Comparison of ENCODE assay signal across 26 cellular contexts in the genomic region with DNA sequence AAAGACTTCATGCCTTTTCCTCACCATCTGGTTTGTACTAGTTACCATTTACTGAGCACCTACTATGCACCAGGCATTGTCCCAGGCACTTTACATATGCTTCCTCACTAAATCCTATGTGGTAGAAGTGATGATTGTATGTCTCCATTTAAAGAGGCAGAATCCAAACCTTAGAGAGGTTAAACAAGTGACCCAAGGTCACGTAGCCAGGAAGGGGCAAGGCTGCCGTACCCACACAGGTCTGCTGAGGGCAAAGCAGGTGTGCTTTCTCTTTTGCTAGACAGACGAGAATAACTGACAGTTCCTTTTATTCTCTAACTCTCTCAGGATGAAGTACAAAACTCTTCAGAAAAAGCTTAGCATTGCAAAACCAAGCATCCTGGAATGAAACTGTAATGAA.
"Had no signal": no experiment of that assay in that cellular context is flagged by ENCODE, and none has a peak within 500 bp of the region (broad histone marks: within the 10 kb centered on the region; RNA-seq: fewer than 3 reads in every experiment).

No MANE protein-coding gene starts in this region.

- H3K4me1 ChIP-seq: stomach, suprapubic skin, testis, thyroid gland, tibial artery, tibial nerve, transverse colon, upper lobe of left lung, upper lobe of right lung, uterus, vagina had no signal

- H3K4me3 ChIP-seq: stomach, suprapubic skin, testis, thoracic aorta, thyroid gland, tibial artery, tibial nerve, transverse colon, upper lobe of left lung, upper lobe of right lung, uterus, vagina had no signal

- H3K36me3 ChIP-seq: stomach, suprapubic skin, thoracic aorta, thyroid gland, tibial artery, tibial nerve, transverse colon, upper lobe of left lung, upper lobe of right lung, uterus, vagina had no signal

- ATAC-seq: stimulated activated effector memory CD8-positive, alpha-beta T cell treated with anti-CD3 and anti-CD28 coated beads, Interleukin-12 subunit alpha, Interleukin-12 subunit beta, amount 100 ng/mL, for 72 hours; stimulated activated memory B cell treated with anti-CD40 and anti-IgM and Interleukin-4, amounts not matched to agents 10 μg/mL and 1 μg/mL and 100 μg/mL, for 72 hours; stimulated activated naive B cell treated with anti-CD40 and anti-IgM and Interleukin-4, amounts not matched to agents 10 μg/mL and 1 μg/mL and 100 μg/mL, for 72 hours; stimulated activated naive CD8-positive, alpha-beta T cell treated with anti-CD3 and anti-CD28 coated beads, Interleukin-15, amount 100 ng/mL, for 72 hours; stimulated activated naive CD8-positive, alpha-beta T cell treated with anti-CD3 and anti-CD28 coated beads, Interleukin-15, Interleukin-2, amounts not matched to agents 100 U/mL and 50 U/mL, for 24 hours; upper lobe of right lung had no signal

- H3K27ac ChIP-seq: stomach, suprapubic skin, testis, thoracic aorta, thyroid gland, tibial artery, tibial nerve, transverse colon, upper lobe of left lung, upper lobe of right lung, uterus, vagina had no signal

- H3K27me3 ChIP-seq: stomach, suprapubic skin, testis, thyroid gland, tibial artery, tibial nerve, transverse colon, upper lobe of left lung, upper lobe of right lung, uterus, vagina had no signal

- H3K9me3 ChIP-seq: suprapubic skin, testis, thoracic aorta, thyroid gland, tibial artery, transverse colon, upper lobe of right lung, uterus, vagina had no signal

- DNase-seq: stimulated activated CD4-positive, alpha-beta T cell treated with anti-CD3 and anti-CD28 coated beads, Interleukin-2, amount 100 ng/mL, for 48 hours; stimulated activated CD4-positive, alpha-beta T cell treated with anti-CD3 and anti-CD28 coated beads, Interleukin-4, amount 100 ng/mL, for 1 hour; stimulated activated CD4-positive, alpha-beta T cell treated with anti-CD3 and anti-CD28 coated beads, Interleukin-4, amount 100 ng/mL, for 24 hours; stimulated activated CD4-positive, alpha-beta T cell treated with anti-CD3 and anti-CD28 coated beads, Interleukin-4, amount 100 ng/mL, for 4 hours; stimulated activated CD8-positive, alpha-beta memory T cell treated with anti-CD3 and anti-CD28 coated beads, Interleukin-4, amount 100 ng/mL, for 48 hours; stimulated activated naive B cell treated with anti-CD40 and anti-IgM and Interleukin-4, amounts not matched to agents 10 μg/mL and 1 μg/mL and 100 μg/mL, for 72 hours; stimulated activated naive CD4-positive, alpha-beta T cell; stimulated activated naive CD4-positive, alpha-beta T cell treated with Interleukin-2 at 50 U/mL for 16 hours; stimulated activated naive CD8-positive, alpha-beta T cell treated with anti-CD3 and anti-CD28 coated beads, Interleukin-15, amount 100 ng/mL, for 72 hours; stimulated activated naive CD8-positive, alpha-beta T cell treated with anti-CD3 and anti-CD28 coated beads, Interleukin-15, Interleukin-2, amounts not matched to agents 100 U/mL and 50 U/mL, for 24 hours; stomach; substantia nigra; testis; thyroid gland; tibial artery; transverse colon; trophoblast cell; upper lobe of left lung; upper lobe of right lung; uterus had no signal
